ENCODE assay signal across 27 cellular contexts in the genomic region with DNA sequence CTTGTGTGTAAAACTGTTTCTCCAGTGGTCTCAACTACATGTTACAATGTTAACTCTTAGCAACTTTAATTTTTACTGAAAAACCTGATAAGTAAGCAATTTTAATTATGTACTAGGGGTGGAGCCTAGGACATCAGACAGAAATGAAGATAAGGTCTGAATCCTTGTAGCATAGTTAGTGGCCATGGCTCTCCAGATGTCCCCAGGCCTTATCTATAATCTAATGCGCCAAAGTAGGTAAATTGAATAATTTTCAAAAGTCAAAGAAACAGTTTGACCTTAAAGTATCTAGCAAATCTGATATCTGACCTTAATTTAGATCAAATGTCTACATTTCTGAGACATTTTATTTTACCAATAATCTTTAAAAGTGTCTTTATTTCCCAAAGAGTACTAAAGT.
"Had no signal": no experiment of that assay in that cellular context is flagged by ENCODE, and none has a peak within 500 bp of the region (broad histone marks: within the 10 kb centered on the region; RNA-seq: fewer than 3 reads in every experiment).

No MANE protein-coding gene starts in this region.

- FAIRE-seq: urothelium cell line had no signal

- H3K4me3 ChIP-seq: stomach, suprapubic skin, testis, thoracic aorta, thyroid gland, tibial artery, tibial nerve, transverse colon, upper lobe of left lung, upper lobe of right lung, uterus, vagina had no signal

- DNase-seq: stimulated activated CD4-positive, alpha-beta T cell treated with anti-CD3 and anti-CD28 coated beads, Interleukin-2, amount 100 ng/mL, for 48 hours; stimulated activated CD4-positive, alpha-beta T cell treated with anti-CD3 and anti-CD28 coated beads, Interleukin-4, amount 100 ng/mL, for 1 hour; stimulated activated CD4-positive, alpha-beta T cell treated with anti-CD3 and anti-CD28 coated beads, Interleukin-4, amount 100 ng/mL, for 24 hours; stimulated activated CD4-positive, alpha-beta T cell treated with anti-CD3 and anti-CD28 coated beads, Interleukin-4, amount 100 ng/mL, for 4 hours; stimulated activated CD8-positive, alpha-beta memory T cell treated with anti-CD3 and anti-CD28 coated beads, Interleukin-4, amount 100 ng/mL, for 48 hours; stimulated activated naive B cell treated with anti-CD40 and anti-IgM and Interleukin-4, amounts not matched to agents 10 μg/mL and 1 μg/mL and 100 μg/mL, for 72 hours; stimulated activated naive CD4-positive, alpha-beta T cell; stimulated activated naive CD4-positive, alpha-beta T cell treated with Interleukin-2 at 50 U/mL for 16 hours; stimulated activated naive CD8-positive, alpha-beta T cell treated with anti-CD3 and anti-CD28 coated beads, Interleukin-15, amount 100 ng/mL, for 72 hours; stimulated activated naive CD8-positive, alpha-beta T cell treated with anti-CD3 and anti-CD28 coated beads, Interleukin-15, Interleukin-2, amounts not matched to agents 100 U/mL and 50 U/mL, for 24 hours; stomach; substantia nigra; testis; thyroid gland; tibial artery; transverse colon; trophoblast cell; upper lobe of left lung; upper lobe of right lung; uterus had no signal

- ATAC-seq: stimulated activated effector memory CD8-positive, alpha-beta T cell treated with anti-CD3 and anti-CD28 coated beads, Interleukin-12 subunit alpha, Interleukin-12 subunit beta, amount 100 ng/mL, for 72 hours; stimulated activated memory B cell treated with anti-CD40 and anti-IgM and Interleukin-4, amounts not matched to agents 10 μg/mL and 1 μg/mL and 100 μg/mL, for 72 hours; stimulated activated naive B cell treated with anti-CD40 and anti-IgM and Interleukin-4, amounts not matched to agents 10 μg/mL and 1 μg/mL and 100 μg/mL, for 72 hours; stimulated activated naive CD8-positive, alpha-beta T cell treated with anti-CD3 and anti-CD28 coated beads, Interleukin-15, amount 100 ng/mL, for 72 hours; stimulated activated naive CD8-positive, alpha-beta T cell treated with anti-CD3 and anti-CD28 coated beads, Interleukin-15, Interleukin-2, amounts not matched to agents 100 U/mL and 50 U/mL, for 24 hours; upper lobe of right lung had no signal

- H3K4me1 ChIP-seq: stomach, suprapubic skin, testis, thyroid gland, tibial artery, tibial nerve, transverse colon, upper lobe of left lung, upper lobe of right lung, uterus, vagina had no signal

- H3K9me3 ChIP-seq: stomach, suprapubic skin, testis, thoracic aorta, thyroid gland, tibial artery, tibial nerve, transverse colon, upper lobe of left lung, upper lobe of right lung, uterus, vagina had no signal

- H3K27ac ChIP-seq: stomach, suprapubic skin, testis, thoracic aorta, thyroid gland, tibial artery, tibial nerve, transverse colon, upper lobe of left lung, upper lobe of right lung, uterus, vagina had no signal

- H3K27me3 ChIP-seq: stomach, suprapubic skin, testis, thyroid gland, tibial artery, tibial nerve, transverse colon, upper lobe of left lung, upper lobe of right lung, uterus, vagina had no signal

- H3K36me3 ChIP-seq: suprapubic skin, thoracic aorta, thyroid gland, transverse colon, upper lobe of left lung, upper lobe of right lung, uterus, vagina had no signal
